ENCODE assay signal across 26 cellular contexts in the genomic region with DNA sequence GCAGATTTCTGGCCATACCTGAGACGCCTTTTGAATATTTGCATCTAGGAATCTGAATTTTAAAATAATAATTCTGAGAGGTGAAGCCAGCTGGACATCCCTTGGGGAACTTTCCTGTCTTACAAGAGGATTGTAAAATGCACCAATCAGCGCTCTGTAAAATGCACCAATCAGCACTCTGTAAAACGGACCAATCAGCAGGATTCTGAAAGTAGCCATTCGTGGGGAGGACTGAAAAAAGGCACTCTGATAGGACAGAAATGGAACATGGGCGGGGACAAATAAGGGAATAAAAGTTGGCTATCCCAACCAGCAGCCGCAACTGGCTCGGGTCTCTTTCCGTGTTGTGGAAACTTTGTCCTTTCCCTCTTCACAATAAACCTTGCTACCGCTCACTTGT.
"Had no signal": no experiment of that assay in that cellular context is flagged by ENCODE, and none has a peak within 500 bp of the region (broad histone marks: within the 10 kb centered on the region; RNA-seq: fewer than 3 reads in every experiment).

No MANE protein-coding gene starts in this region.

- H3K36me3 ChIP-seq: uterus had no signal

- H3K4me1 Mint-ChIP-seq: neural crest cell had no signal

- H3K27ac ChIP-seq: colonic mucosa, esophagus squamous epithelium, left ventricle myocardium inferior, lower lobe of right lung, pancreas, suprapubic skin, tibial artery, upper lobe of left lung, uterus had no signal

- H3K27me3 Mint-ChIP-seq: memory B cell had no signal

- H3K4me3 ChIP-seq: colonic mucosa, esophagus squamous epithelium, left ventricle myocardium inferior, lower lobe of right lung, pancreas, smooth muscle cell, suprapubic skin, tibial artery, upper lobe of left lung, uterus had no signal

- H3K4me1 ChIP-seq: colonic mucosa, left ventricle myocardium inferior, suprapubic skin, tibial artery, uterus had no signal

- H3K9me3 Mint-ChIP-seq: immature natural killer cell; memory B cell; stimulated activated effector memory CD8-positive, alpha-beta T cell treated with anti-CD3 and anti-CD28 coated beads, Interleukin-12 subunit alpha, Interleukin-12 subunit beta, amount 100 ng/mL, for 72 hours had no signal

- DNase-seq: dermis blood vessel endothelial cell; esophagus squamous epithelium; foreskin fibroblast; immature natural killer cell; kidney; left cardiac atrium; left ventricle myocardium inferior; lower lobe of right lung; midbrain; nucleus accumbens; right cardiac atrium; stimulated activated CD4-positive, alpha-beta T cell treated with anti-CD3 and anti-CD28 coated beads, Interleukin-4, amount 100 ng/mL, for 1 hour; stimulated activated CD8-positive, alpha-beta memory T cell treated with anti-CD3 and anti-CD28 coated beads, Interleukin-4, amount 100 ng/mL, for 48 hours; stimulated activated naive CD8-positive, alpha-beta T cell treated with anti-CD3 and anti-CD28 coated beads, Interleukin-15, Interleukin-2, amounts not matched to agents 100 U/mL and 50 U/mL, for 24 hours; tibial artery; uterus had no signal

- H3K27ac Mint-ChIP-seq: memory B cell; naive thymus-derived CD4-positive, alpha-beta T cell; progenitor cell of endocrine pancreas; stimulated activated effector memory CD8-positive, alpha-beta T cell treated with anti-CD3 and anti-CD28 coated beads, Interleukin-12 subunit alpha, Interleukin-12 subunit beta, amount 100 ng/mL, for 72 hours had no signal

- H3K9me3 ChIP-seq: colonic mucosa, esophagus squamous epithelium, left ventricle myocardium inferior, lower lobe of right lung, pancreas, suprapubic skin, tibial artery, upper lobe of left lung, uterus had no signal

- H3K4me3 Mint-ChIP-seq: immature natural killer cell; memory B cell; naive thymus-derived CD4-positive, alpha-beta T cell; neural crest cell; stimulated activated effector memory CD8-positive, alpha-beta T cell treated with anti-CD3 and anti-CD28 coated beads, Interleukin-12 subunit alpha, Interleukin-12 subunit beta, amount 100 ng/mL, for 72 hours had no signal

- H3K27me3 ChIP-seq: colonic mucosa, esophagus squamous epithelium, pancreas, suprapubic skin, tibial artery, upper lobe of left lung, uterus had no signal

- ATAC-seq: left cardiac atrium; lower lobe of right lung; pancreas; right cardiac atrium; stimulated activated effector memory CD8-positive, alpha-beta T cell treated with anti-CD3 and anti-CD28 coated beads, Interleukin-12 subunit alpha, Interleukin-12 subunit beta, amount 100 ng/mL, for 72 hours; stimulated activated naive CD8-positive, alpha-beta T cell treated with anti-CD3 and anti-CD28 coated beads, Interleukin-15, Interleukin-2, amounts not matched to agents 100 U/mL and 50 U/mL, for 24 hours had no signal
